ENCODE assay signal across 9 cellular contexts in the genomic region with DNA sequence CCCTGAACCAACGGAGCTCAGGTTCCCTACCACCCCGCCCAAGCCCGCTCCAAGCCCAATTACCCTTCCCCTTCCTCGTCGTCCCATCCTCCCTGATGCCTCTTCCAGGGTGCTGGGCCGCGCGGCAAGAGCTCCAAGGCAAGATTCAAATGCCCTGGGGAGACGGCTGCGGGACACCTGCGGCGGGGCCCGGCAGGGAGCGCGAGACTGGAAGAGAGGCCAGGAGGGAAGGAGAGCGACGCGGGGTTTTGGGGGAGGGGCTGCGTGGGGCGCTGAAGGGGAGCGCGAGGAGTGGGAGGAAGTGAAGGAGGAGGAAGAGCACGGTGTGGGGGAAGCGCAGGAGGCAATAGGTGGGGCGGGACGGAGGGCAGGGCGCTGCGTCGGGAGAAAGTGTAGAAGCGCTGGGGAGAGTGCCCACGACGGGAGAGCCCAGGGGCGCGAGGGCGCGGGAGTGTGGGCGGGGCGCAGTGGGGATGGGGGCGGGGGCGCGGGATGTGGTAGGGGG. TPM values are rescaled to one million over a fixed set of nuclear protein-coding genes. Genes with fewer than 3 reads are reported as not detected.
DNase-seq lines count a peak whose midpoint lies in the region; ATAC-seq and TF ChIP-seq lines count a peak whose summit lies in the region.
"Had no signal": no experiment of that assay in that cellular context is flagged by ENCODE, and none has a peak within 500 bp of the region (broad histone marks: within the 10 kb centered on the region; RNA-seq: fewer than 3 reads in every experiment).

No MANE protein-coding gene starts in this region.

- H3K4me3 ChIP-seq in HUES6 (ENCODE audit: low read depth, low read length) = peak overlapping the region; percentile 72
- peak overlapping the region; percentile 53 to 60 for H3K4me3 ChIP-seq in cardiac fibroblast (replicated peaks in 1 of 2; ENCODE audit: low read depth in 2 of 2, low read length in 2 of 2)
- peak overlapping the region; percentile 8 for H3K4me3 ChIP-seq in thymus (ENCODE audit: low read length)

- peak; percentile 13 for ATAC-seq in left lobe of liver
- ATAC-seq in HG03159 (IDR thresholded peaks at IDR 0.05; ENCODE audit: unreplicated experiment) = no peak

- peaks cover 28% of the 10 kb centered on the region for H3K27me3 ChIP-seq in HUES6 (ENCODE audit: control insufficient read depth, insufficient read depth, low read length)
- H3K27me3 ChIP-seq in thymus (ENCODE audit: control insufficient read depth, insufficient read depth) = peaks cover 53% of the 10 kb centered on the region

- H3K36me3 ChIP-seq in HUES6 (ENCODE audit: control insufficient read depth, insufficient read depth, low read length) = no peaks in the 10 kb centered on the region
- no peaks in the 10 kb centered on the region for H3K36me3 ChIP-seq in thymus (ENCODE audit: control insufficient read depth, insufficient read depth)

- in situ Hi-C loops in ACHN (cut with HindIII; ENCODE audit: low pct_ligation_motif_present, low pct_unique_long_range_greater_than_20kb, low sequenced_read_pairs) = no loop called here

- H3K9ac ChIP-seq in HUES6 (ENCODE audit: low read length) = peak overlapping the region; percentile 75

- WGBS in thymus = 6% methylated on average over 41 of the region's 41 CpGs

- no peaks in the 10 kb centered on the region for H3K9me3 ChIP-seq in HUES6 (ENCODE audit: control insufficient read depth, insufficient read depth, low read depth, low read length)
- no peaks in the 10 kb centered on the region for H3K9me3 ChIP-seq in thymus (ENCODE audit: control insufficient read depth)

- H3K27ac ChIP-seq in HUES6 (ENCODE audit: low read depth, low read length) (peak overlapping the region; percentile 76; the same call in 1 of the 2 replicates), thymus (ENCODE audit: low read depth) (no peak overlapping the region)

- no peak for TF ChIP-seq CTCF in cardiac fibroblast (IDR thresholded peaks at IDR 0.05; ENCODE audit: low read depth, low read length)

- peak; percentile 83 for DNase-seq in ACHN
- DNase-seq in cardiac fibroblast (ENCODE audit: low read depth in 2 of 2) = peak; percentile 43 to 48
- no peak for DNase-seq in left lobe of liver (ENCODE audit: low spot score)
- DNase-seq in NCI-H2081 (lab: John Stamatoyannopoulos, UW) = no peak
- DNase-seq in NAMALWA (ENCODE audit: low spot score) = no peak

- H3K4me1 ChIP-seq in HUES6 (ENCODE audit: control insufficient read depth, insufficient read depth, low read length) (peaks cover 30% of the 10 kb centered on the region), thymus (ENCODE audit: control insufficient read depth, insufficient read depth, low read length) (peaks cover 6% of the 10 kb centered on the region)

RNA-seq across cellular contexts. Expression of gene NXNL2, which starts 1.0 kb away (rescaled TPM):
- total RNA-seq in left lobe of liver = not detected
- 0.34 TPM for polyA plus RNA-seq in thymus
- total RNA-seq: glomerular endothelial cell had no signal

Comparison
In these comparisons a context has a peak if more than half of its experiments do, and no peak if none do; other contexts are left out.
1. DNase-seq: peak in ACHN (single experiment) and cardiac fibroblast (2 of 2); none in left lobe of liver (single experiment), NCI-H2081 (0 of 2) and NAMALWA (single experiment).
2. H3K4me3 ChIP-seq: peak in every context shown above with its lines; median percentile 72 in HUES6; 56 in cardiac fibroblast; 8 in thymus.